8 cellular contexts compared by ENCODE assay signal in the genomic region with DNA sequence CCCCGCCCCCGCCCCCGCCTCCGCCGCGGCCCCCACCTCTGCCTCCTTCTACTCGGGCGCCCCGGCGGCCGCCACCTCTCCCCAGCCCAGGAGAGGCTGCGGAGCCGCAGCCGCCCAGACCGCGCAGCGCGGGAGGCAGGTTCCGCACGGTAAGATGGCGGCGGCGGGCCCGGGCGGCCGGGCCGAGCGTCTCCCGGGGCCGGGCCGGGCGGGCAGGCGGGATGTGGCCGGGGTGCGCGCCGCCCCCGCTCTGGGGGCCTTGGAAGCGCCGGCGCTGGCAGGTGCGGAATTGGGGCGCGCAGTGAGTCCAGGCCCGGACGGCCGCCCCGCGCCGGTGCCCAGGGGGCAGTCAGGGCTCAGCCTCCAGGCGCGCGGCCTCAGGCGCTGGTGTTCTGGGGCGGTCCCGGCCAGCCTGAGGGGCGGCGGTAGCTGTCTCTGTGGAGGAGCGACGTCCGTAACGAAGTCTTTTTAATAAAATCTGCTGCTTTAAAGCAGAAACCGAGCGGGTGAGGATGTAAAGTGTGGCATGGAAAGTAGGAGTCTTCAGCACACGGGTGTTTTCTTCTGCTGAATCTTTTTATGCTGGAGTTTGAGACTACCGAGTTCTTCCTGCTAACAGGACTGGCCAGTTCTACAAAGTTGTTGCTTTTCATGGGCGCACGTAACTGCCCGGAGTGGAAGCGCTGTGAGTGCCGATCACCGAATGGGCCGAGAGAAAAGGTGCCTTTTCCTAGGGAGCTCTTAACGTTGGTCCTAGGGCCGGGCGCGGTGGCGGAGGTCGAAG. TPM values are rescaled to one million over a fixed set of nuclear protein-coding genes. Genes with fewer than 3 reads are reported as not detected.
A peak's percentile ranks its signal among the peaks of the same experiment; 100 is the strongest.
DNase-seq lines count a peak whose midpoint lies in the region; ATAC-seq and TF ChIP-seq lines count a peak whose summit lies in the region.

TSS of gene GID8 (plus strand) at position 43 of the 784 bp plus-strand sequence. CDS start 3,356 bp downstream, outside the sequence.

- peaks cover 22% of the 10 kb centered on the region for H3K4me1 Mint-ChIP-seq in activated CD4-positive, alpha-beta T cell treated with anti-CD3 and anti-CD28 coated beads, Interleukin-2, amount 10 ng/mL, durations not matched to agents 24 days and 14 days

- intact Hi-C loops in activated CD4-positive, alpha-beta T cell treated with anti-CD3 and anti-CD28 coated beads, Interleukin-2, amount 10 ng/mL, durations not matched to agents 24 days and 14 days (cut with micrococcal nuclease): loop anchor here (2.0 to 5.0 kb wide), 3 partner anchors 15 to 1019 kb away; partner anchors contain the start of genes SLC17A9, UCKL1 and YTHDF1

- peak; percentile 35 for ATAC-seq in GM21717 (IDR thresholded peaks at IDR 0.05; ENCODE audit: unreplicated experiment)

- H3K27me3 ChIP-seq in HUES64 (ENCODE audit: insufficient read depth, low read length) (no peaks in the 10 kb centered on the region), suprapubic skin (no peaks in the 10 kb centered on the region)

- H3K27ac ChIP-seq in HUES64 (ENCODE audit: low read depth, low read length) (peak within 1 kb of the TSS; percentile 93), suprapubic skin (peak within 1 kb of the TSS; percentile 92)

- in situ Hi-C loops in endometrial microvascular endothelial cells (cut with HindIII; ENCODE audit: inconsistent ontology term, low pct_unique_long_range_greater_than_20kb, low sequenced_read_pairs): no loop called here

- peaks cover 34% of the 10 kb centered on the region for H3K4me1 ChIP-seq in HUES64 (ENCODE audit: insufficient read depth, low read length)
- H3K4me1 ChIP-seq in suprapubic skin: peaks cover 48% of the 10 kb centered on the region

- DNase-seq in activated CD4-positive, alpha-beta T cell treated with anti-CD3 and anti-CD28 coated beads, Interleukin-2, amount 10 ng/mL, durations not matched to agents 24 days and 14 days: peak; percentile 87
- DNase-seq in mesenteric fat pad (ENCODE audit: low spot score) (no peak), suprapubic skin (ENCODE audit: low spot score in 2 of 2) (peak; percentile 76 to 81), GM20000 (ENCODE audit: low spot score) (no peak)

- no peaks in the 10 kb centered on the region for H3K9me3 ChIP-seq in HUES64 (ENCODE audit: insufficient read depth, low read depth, low read length)
- no peaks in the 10 kb centered on the region for H3K9me3 ChIP-seq in suprapubic skin

- peak within 1 kb of the TSS; percentile 99 for H3K9ac ChIP-seq in HUES64 (ENCODE audit: low read depth, low read length)

- peaks cover 35% of the 10 kb centered on the region for H3K36me3 Mint-ChIP-seq in activated CD4-positive, alpha-beta T cell treated with anti-CD3 and anti-CD28 coated beads, Interleukin-2, amount 10 ng/mL, durations not matched to agents 24 days and 14 days (ENCODE audit: low read depth)

- peak within 1 kb of the TSS; percentile 99 for H3K27ac Mint-ChIP-seq in activated CD4-positive, alpha-beta T cell treated with anti-CD3 and anti-CD28 coated beads, Interleukin-2, amount 10 ng/mL, durations not matched to agents 24 days and 14 days

- peak within 1 kb of the TSS; percentile 97 for H3K4me3 Mint-ChIP-seq in activated CD4-positive, alpha-beta T cell treated with anti-CD3 and anti-CD28 coated beads, Interleukin-2, amount 10 ng/mL, durations not matched to agents 24 days and 14 days

- H3K27me3 Mint-ChIP-seq in activated CD4-positive, alpha-beta T cell treated with anti-CD3 and anti-CD28 coated beads, Interleukin-2, amount 10 ng/mL, durations not matched to agents 24 days and 14 days: no peaks in the 10 kb centered on the region

- no peaks in the 10 kb centered on the region for H3K9me3 Mint-ChIP-seq in activated CD4-positive, alpha-beta T cell treated with anti-CD3 and anti-CD28 coated beads, Interleukin-2, amount 10 ng/mL, durations not matched to agents 24 days and 14 days

- H3K36me3 ChIP-seq in HUES64 (ENCODE audit: insufficient read depth, low read length): peaks cover 51% of the 10 kb centered on the region
- H3K36me3 ChIP-seq in suprapubic skin: peaks cover 17% of the 10 kb centered on the region

- no peak for TF ChIP-seq POLR2A in suprapubic skin (IDR thresholded peaks at IDR 0.05)

- H3K4me3 ChIP-seq in GM08714 (ENCODE audit: low read length) (peak within 1 kb of the TSS; percentile 95), HUES64 (ENCODE audit: low read length) (peak within 1 kb of the TSS; percentile 99), suprapubic skin (peak within 1 kb of the TSS; percentile 96)

- no peak for TF ChIP-seq EP300 in suprapubic skin (IDR thresholded peaks at IDR 0.05)

- TF ChIP-seq CTCF in suprapubic skin (IDR thresholded peaks at IDR 0.05) (no peak), GM20000 (IDR thresholded peaks at IDR 0.05; ENCODE audit: extremely low read depth, missing control alignments) (no peak)

- WGBS in HUES64: under 1% methylated on average over 75 of the region's 79 CpGs
- under 1% methylated on average over 17 of the region's 79 CpGs for WGBS in suprapubic skin

RNA-seq across cellular contexts. Expression of gene GID8, which starts in this region (rescaled TPM):
- 43.9 TPM for polyA plus RNA-seq in HUES64 (2013, experiment 1 of 2)
- polyA plus RNA-seq in HUES64 (2013, experiment 2 of 2): 45.3 TPM
- total RNA-seq in activated CD4-positive, alpha-beta T cell treated with anti-CD3 and anti-CD28 coated beads, Interleukin-2, amount 10 ng/mL, durations not matched to agents 24 days and 14 days: 50.0 and 58.0 TPM in 2 replicates
- total RNA-seq in endometrial microvascular endothelial cells (ENCODE audit: inconsistent ontology term) (29.9 TPM), mesenteric fat pad (22.6 TPM), suprapubic skin (10 to 100 TPM; 30.4 to 57.0 (median 45.1) TPM)

Comparison
In these comparisons a context has a peak if more than half of its experiments do, and no peak if none do; other contexts are left out.
1. DNase-seq: peak in activated CD4-positive, alpha-beta T cell treated with anti-CD3 and anti-CD28 coated beads, Interleukin-2, amount 10 ng/mL, durations not matched to agents 24 days and 14 days (single experiment) and suprapubic skin (2 of 2); none in mesenteric fat pad (single experiment) and GM20000 (single experiment).
2. Peak in every context shown above with its lines, with median percentiles within 50 percentile points of each other: H3K4me3 ChIP-seq.